ENCODE assay signal across 18 cellular contexts in genomic region chr2:237171895-237172294, GRCh38.
A peak's percentile ranks its signal among the peaks of the same experiment; 100 is the strongest.
DNase-seq lines count a peak whose midpoint lies in the region; ATAC-seq and TF ChIP-seq lines count a peak whose summit lies in the region.
"Had no signal": no experiment of that assay in that cellular context is flagged by ENCODE, and none has a peak within 500 bp of the region (broad histone marks: within the 10 kb centered on the region; RNA-seq: fewer than 3 reads in every experiment).

No MANE protein-coding gene starts in this region.

- no peaks in the 10 kb centered on the region for H3K9me2 ChIP-seq in GM23338 (ENCODE audit: insufficient read depth)

- peaks cover 14% of the 10 kb centered on the region for H3K9me3 ChIP-seq in mesodermal cell (ENCODE audit: control insufficient read depth, low read length)
- H3K9me3 ChIP-seq in stomach smooth muscle (ENCODE audit: control insufficient read depth in 2 of 2, low read length in 2 of 2): no peaks in the 10 kb centered on the region

- H3K27ac ChIP-seq in GM23338 (ENCODE audit: low read depth) (no peak overlapping the region), mesodermal cell (ENCODE audit: low read depth, low read length, severe bottlenecking) (peak overlapping the region; percentile 84), stomach smooth muscle (ENCODE audit: low read length) (peak overlapping the region; percentile 58), caudate nucleus (ENCODE audit: low read depth, low read length) (no peak overlapping the region)
- H3K27ac ChIP-seq: epithelial cell of prostate had no signal

- no peak for TF ChIP-seq CTCF in GM23338 (conservative IDR thresholded peaks at IDR 0.05; ENCODE audit: low read depth in 2 of 2)

- H3K79me2 ChIP-seq in GM23338 (replicated peaks; ENCODE audit: insufficient read depth): no peaks in the 10 kb centered on the region

- no peak for ATAC-seq in GM23338
- ATAC-seq: activated T-cell treated with anti-CD3 and anti-CD28 coated beads, Interleukin-2, amount 50 U/mL, for 72 hours had no signal

- no peaks in the 10 kb centered on the region for H3F3A ChIP-seq in GM23338 (replicated peaks; ENCODE audit: low read depth)

- H4K20me1 ChIP-seq in GM23338 (replicated peaks; ENCODE audit: insufficient read depth): no peaks in the 10 kb centered on the region

- no peak overlapping the region for H3K27ac Mint-ChIP-seq in GM23338
- H3K27ac Mint-ChIP-seq: activated CD4-positive, alpha-beta memory T cell treated with anti-CD3 and anti-CD28 coated beads for 36 hours; activated T-cell treated with anti-CD3 and anti-CD28 coated beads, Interleukin-2, amount 50 U/mL, for 72 hours; IgD-negative memory B cell had no signal

- no peak for DNase-seq in GM23338 (ENCODE audit: low spot score)
- peak; percentile 22 for DNase-seq in amniotic epithelial cell (ENCODE audit: low read depth)
- DNase-seq in NCI-H2107 (lab: John Stamatoyannopoulos, UW): no peak
- DNase-seq in activated T-cell treated with anti-CD3 and anti-CD28 coated beads, Interleukin-2, amount 50 U/mL, for 1 hour: no peak
- DNase-seq in caudate nucleus (lab: John Stamatoyannopoulos, UW): no peak
- no peak for DNase-seq in NCI-H1105 (lab: John Stamatoyannopoulos, UW)
- DNase-seq: activated CD4-positive, alpha-beta memory T cell treated with anti-CD3 and anti-CD28 coated beads for 36 hours; activated T-cell treated with anti-CD3 and anti-CD28 coated beads, Interleukin-2, amount 50 U/mL, for 72 hours; GF-D8; islet precursor cell; NCI-H2081 treated with DMSO at 0.1 percent for 48 hours; NCI-H69; stimulated activated CD4-positive, alpha-beta T cell treated with anti-CD3 and anti-CD28 coated beads, Interleukin-1b, Interleukin-23, amount 100 ng/mL, for 48 hours; upper lobe of left lung had no signal

- H3K36me3 ChIP-seq in GM23338 (ENCODE audit: insufficient read depth) (peaks cover 5% of the 10 kb centered on the region; the same call in 1 of the 2 replicates), mesodermal cell (ENCODE audit: control insufficient read depth, insufficient read depth, low read length) (no peaks in the 10 kb centered on the region), stomach smooth muscle (ENCODE audit: control insufficient read depth in 2 of 2, insufficient read depth in 2 of 2, low read length in 2 of 2) (no peaks in the 10 kb centered on the region)
- H3K36me3 ChIP-seq: upper lobe of left lung had no signal

- H3K4me3 ChIP-seq in GM23338 (no peak overlapping the region), mesodermal cell (ENCODE audit: extremely low read depth, insufficient read depth, low read length, poor library complexity, severe bottlenecking) (no peak overlapping the region), stomach smooth muscle (ENCODE audit: low read length in 2 of 2) (peak overlapping the region in 1 of 2 donors; percentile 63)
- H3K4me3 ChIP-seq: upper lobe of left lung had no signal

- H3K9me3 Mint-ChIP-seq in GM23338: peaks cover 24% of the 10 kb centered on the region

- peaks cover 6% of the 10 kb centered on the region for H3K4me1 Mint-ChIP-seq in GM23338
- H3K4me1 Mint-ChIP-seq: IgD-negative memory B cell had no signal

- H3K27me3 ChIP-seq in GM23338 (ENCODE audit: insufficient read depth) (no peaks in the 10 kb centered on the region), stomach smooth muscle (ENCODE audit: control insufficient read depth in 1 of 2, insufficient read depth in 2 of 2, low read length in 2 of 2) (no peaks in the 10 kb centered on the region)
- H3K27me3 ChIP-seq: upper lobe of left lung had no signal

- H3K4me3 Mint-ChIP-seq in GM23338: no peak overlapping the region
- H3K4me3 Mint-ChIP-seq: activated CD4-positive, alpha-beta memory T cell treated with anti-CD3 and anti-CD28 coated beads for 36 hours; activated T-cell treated with anti-CD3 and anti-CD28 coated beads, Interleukin-2, amount 50 U/mL, for 72 hours; IgD-negative memory B cell had no signal

- no peak overlapping the region for H3K4me2 ChIP-seq in GM23338

- peak overlapping the region; percentile 20; the same call in 1 of the 2 replicates for H2AFZ ChIP-seq in GM23338

- WGBS in mesodermal cell (ENCODE audit: insufficient coverage in 2 of 2), 2 experiments: 67 to 69% methylated on average over 1 to 2 of the region's 4 CpGs

- no peak overlapping the region for H3K9ac ChIP-seq in stomach smooth muscle (ENCODE audit: low read length in 2 of 2)

- H3K4me1 ChIP-seq in GM23338 (ENCODE audit: insufficient read depth) (no peaks in the 10 kb centered on the region; the same call in 1 of the 2 replicates), mesodermal cell (ENCODE audit: control insufficient read depth, insufficient read depth, low read length, poor library complexity, severe bottlenecking) (peaks cover 16% of the 10 kb centered on the region), stomach smooth muscle (ENCODE audit: control insufficient read depth, insufficient read depth, low read length) (peaks cover 6% of the 10 kb centered on the region)

- H3K27me3 Mint-ChIP-seq in GM23338 (ENCODE audit: insufficient read depth, low read depth, poor library complexity): peaks cover 3% of the 10 kb centered on the region

- H3K36me3 Mint-ChIP-seq in GM23338 (ENCODE audit: low read depth): peaks cover 11% of the 10 kb centered on the region; the same call in 2 of the 3 replicates
- H3K36me3 Mint-ChIP-seq: activated CD4-positive, alpha-beta memory T cell treated with anti-CD3 and anti-CD28 coated beads for 36 hours; IgD-negative memory B cell had no signal

TF ChIP-seq in GM23338, 12 proteins besides CTCF, POLR2A, EP300 and RAD21 (continues in another document):
- TF ChIP-seq CREB1 (CRISPR knock-in tag; IDR thresholded peaks at IDR 0.05; ENCODE audit: low read depth) (no peak), ZNF462 (CRISPR knock-in tag; IDR thresholded peaks at IDR 0.05) (no peak)

Comparison
In these comparisons a context has a peak if more than half of its experiments do, and no peak if none do; other contexts are left out.
1. H3K27ac ChIP-seq: peak in mesodermal cell (single experiment) and stomach smooth muscle (single experiment); none in GM23338 (single experiment) and caudate nucleus (single experiment).